8 cellular contexts compared by ENCODE assay signal in genomic region chr17:47205419-47205963, GRCh38. TPM values are rescaled to one million over a fixed set of nuclear protein-coding genes. Genes with fewer than 3 reads are reported as not detected.
A peak's percentile ranks its signal among the peaks of the same experiment; 100 is the strongest.
DNase-seq lines count a peak whose midpoint lies in the region; ATAC-seq and TF ChIP-seq lines count a peak whose summit lies in the region.

No MANE protein-coding gene starts in this region.

- intact Hi-C loops in activated B cell treated with CpG ODN at 0.5 μM for 24 hours (cut with micrococcal nuclease), result loop anchor here (1.0 to 10.0 kb wide), 7 partner anchors 13 to 1989 kb away; partner anchors contain the start of genes CDC27 and EFCAB13

- H3K27me3 Mint-ChIP-seq in activated B cell treated with CpG ODN at 0.5 μM for 24 hours, result no peaks in the 10 kb centered on the region
- no peaks in the 10 kb centered on the region for H3K27me3 Mint-ChIP-seq in mesothelial cell of epicardium (ENCODE audit: low read depth)
- H3K27me3 Mint-ChIP-seq in stimulated activated naive CD8-positive, alpha-beta T cell treated with anti-CD3 and anti-CD28 coated beads, Interleukin-15, Interleukin-2, amounts not matched to agents 100 ng/mL and 50 ng/mL, for 24 hours, result no peaks in the 10 kb centered on the region

- CTCF ChIA-PET in activated B cell treated with CpG ODN at 0.5 μM for 24 hours (lab: Charles Lee), result interaction anchor here (0.9 to 1.1 kb wide), 3 partner anchors 24 to 110 kb away, joined by 3 read pairs; no protein-coding TSS in a partner anchor

- H3K36me3 Mint-ChIP-seq in activated B cell treated with CpG ODN at 0.5 μM for 24 hours (ENCODE audit: low read depth) (no peaks in the 10 kb centered on the region), mesothelial cell of epicardium (no peaks in the 10 kb centered on the region)
- H3K36me3 Mint-ChIP-seq in stimulated activated naive CD8-positive, alpha-beta T cell treated with anti-CD3 and anti-CD28 coated beads, Interleukin-15, Interleukin-2, amounts not matched to agents 100 ng/mL and 50 ng/mL, for 24 hours (ENCODE audit: low read depth), result no peaks in the 10 kb centered on the region

- H3K4me3 Mint-ChIP-seq in activated B cell treated with CpG ODN at 0.5 μM for 24 hours (peak overlapping the region; percentile 80), mesothelial cell of epicardium (no peak overlapping the region)
- H3K4me3 Mint-ChIP-seq in stimulated activated naive CD8-positive, alpha-beta T cell treated with anti-CD3 and anti-CD28 coated beads, Interleukin-15, Interleukin-2, amounts not matched to agents 100 ng/mL and 50 ng/mL, for 24 hours, result peak overlapping the region; percentile 77

- H3K27ac Mint-ChIP-seq in activated B cell treated with CpG ODN at 0.5 μM for 24 hours, result peak overlapping the region; percentile 98
- H3K27ac Mint-ChIP-seq in mesothelial cell of epicardium, result peak overlapping the region; percentile 33
- peak overlapping the region; percentile 89 for H3K27ac Mint-ChIP-seq in stimulated activated naive CD8-positive, alpha-beta T cell treated with anti-CD3 and anti-CD28 coated beads, Interleukin-15, Interleukin-2, amounts not matched to agents 100 ng/mL and 50 ng/mL, for 24 hours

- POLR2A ChIA-PET in activated B cell treated with CpG ODN at 0.5 μM for 24 hours (lab: Charles Lee), result interaction anchor here (0.6 to 5.0 kb wide), 13 partner anchors 11 to 118 kb away, joined by 3 to 50 read pairs (median 4); partner anchors contain the start of genes CDC27 and EFCAB13

- H3K9me3 Mint-ChIP-seq in activated B cell treated with CpG ODN at 0.5 μM for 24 hours, result no peaks in the 10 kb centered on the region
- peaks cover 7% of the 10 kb centered on the region for H3K9me3 Mint-ChIP-seq in mesothelial cell of epicardium
- no peaks in the 10 kb centered on the region for H3K9me3 Mint-ChIP-seq in stimulated activated naive CD8-positive, alpha-beta T cell treated with anti-CD3 and anti-CD28 coated beads, Interleukin-15, Interleukin-2, amounts not matched to agents 100 ng/mL and 50 ng/mL, for 24 hours

- DNase-seq in NCI-H510A treated with DMSO at 0.1 percent for 48 hours (lab: John Stamatoyannopoulos, UW) (peak; percentile 19), NCI-H510A (lab: John Stamatoyannopoulos, UW) (no peak), activated B cell treated with CpG ODN at 0.5 μM for 24 hours (peak; percentile 45), mesothelial cell of epicardium (ENCODE audit: low spot score in 2 of 2, unreplicated experiment in 2 of 2) (no peak), COLO829 (ENCODE audit: low spot score) (no peak)

- peak overlapping the region; percentile 33 for H3K27ac ChIP-seq in cingulate gyrus (ENCODE audit: low read depth, low read length)

- H3K4me1 Mint-ChIP-seq in activated B cell treated with CpG ODN at 0.5 μM for 24 hours (peaks cover 74% of the 10 kb centered on the region), mesothelial cell of epicardium (peaks cover 15% of the 10 kb centered on the region)
- peaks cover 53% of the 10 kb centered on the region for H3K4me1 Mint-ChIP-seq in stimulated activated naive CD8-positive, alpha-beta T cell treated with anti-CD3 and anti-CD28 coated beads, Interleukin-15, Interleukin-2, amounts not matched to agents 100 ng/mL and 50 ng/mL, for 24 hours (ENCODE audit: low read depth)

- TF ChIP-seq CTCF in activated B cell treated with CpG ODN at 0.5 μM for 24 hours (IDR thresholded peaks at IDR 0.05) (no peak), mesothelial cell of epicardium (IDR thresholded peaks at IDR 0.05; ENCODE audit: unreplicated experiment) (no peak)

- ATAC-seq in HG03196 (IDR thresholded peaks at IDR 0.05; ENCODE audit: unreplicated experiment), result peak; percentile 55
- ATAC-seq in activated B cell treated with CpG ODN at 0.5 μM for 24 hours (ENCODE audit: low read depth), result peak; percentile 78

RNA-seq across cellular contexts. Expression of gene MYL4, which starts 3.7 kb away (rescaled TPM):
- total RNA-seq in activated B cell treated with CpG ODN at 0.5 μM for 24 hours (not detected in 2 replicates), mesothelial cell of epicardium (1.0 to 1.6 TPM (median 1.1 TPM) in 3 replicates)

RNA-seq across cellular contexts. Expression of gene CDC27, which starts 16.4 kb away (rescaled TPM):
- total RNA-seq in activated B cell treated with CpG ODN at 0.5 μM for 24 hours (72.5 and 76.5 TPM in 2 replicates), mesothelial cell of epicardium (91.4 to 94.2 TPM (median 92.8 TPM) in 3 replicates)

RNA-seq across cellular contexts. Expression of gene ITGB3, which starts 48.1 kb away (rescaled TPM):
- total RNA-seq in activated B cell treated with CpG ODN at 0.5 μM for 24 hours (4.1 and 4.7 TPM in 2 replicates), mesothelial cell of epicardium (1.0 to 1.5 TPM (median 1.1 TPM) in 3 replicates)

Comparison
In these comparisons a context has a peak if more than half of its experiments do, and no peak if none do; other contexts are left out.
1. DNase-seq: peak in NCI-H510A treated with DMSO at 0.1 percent for 48 hours (single experiment) and activated B cell treated with CpG ODN at 0.5 μM for 24 hours (single experiment); none in NCI-H510A (single experiment), mesothelial cell of epicardium (0 of 2) and COLO829 (single experiment).
2. H3K27ac Mint-ChIP-seq: peak in every context shown above with its lines; median percentile 98 in activated B cell treated with CpG ODN at 0.5 μM for 24 hours; 89 in stimulated activated naive CD8-positive, alpha-beta T cell treated with anti-CD3 and anti-CD28 coated beads, Interleukin-15, Interleukin-2, amounts not matched to agents 100 ng/mL and 50 ng/mL, for 24 hours; 33 in mesothelial cell of epicardium.